Comparison of ENCODE assay signal across 18 cellular contexts in the genomic region with DNA sequence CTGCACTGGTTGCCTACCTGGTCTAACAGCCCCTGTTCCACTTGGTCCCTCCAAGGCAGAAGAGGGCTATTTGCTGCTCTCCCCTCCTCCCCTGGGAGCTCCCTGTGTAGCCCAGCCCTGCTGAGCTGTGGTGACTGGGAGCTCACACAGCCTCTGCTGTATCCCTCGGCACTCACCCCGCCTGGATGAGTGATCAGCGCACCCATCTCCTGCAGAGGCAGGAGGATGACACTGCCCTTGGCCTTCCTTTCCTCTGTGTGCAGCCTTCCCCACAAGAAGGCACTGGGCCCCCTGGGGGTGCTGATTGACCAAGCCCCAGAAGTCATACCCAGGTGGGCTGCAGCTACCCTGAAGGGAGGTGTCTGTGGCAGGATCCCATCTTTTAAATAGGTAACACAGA.
"Had no signal": no experiment of that assay in that cellular context is flagged by ENCODE, and none has a peak within 500 bp of the region (broad histone marks: within the 10 kb centered on the region; RNA-seq: fewer than 3 reads in every experiment).

No MANE protein-coding gene starts in this region.

- H3K9me3 ChIP-seq: ascending aorta, breast epithelium, pancreas, thoracic aorta had no signal

- ATAC-seq: activated T-cell treated with anti-CD3 and anti-CD28 coated beads, Interleukin-2, amount 50 U/mL, for 72 hours; pancreas; sciatic nerve; stimulated activated memory B cell treated with anti-CD40 and anti-IgM and Interleukin-4, amounts not matched to agents 10 μg/mL and 1 μg/mL and 100 μg/mL, for 72 hours had no signal

- H3K27ac ChIP-seq: ascending aorta, breast epithelium, pancreas, thoracic aorta, WERI-Rb-1 had no signal

- H3K4me1 ChIP-seq: ascending aorta, breast epithelium, pancreas had no signal

- DNase-seq: activated CD4-positive, alpha-beta T cell treated with anti-CD3 and anti-CD28 coated beads for 1 hour; activated CD4-positive, alpha-beta T cell treated with anti-CD3 and anti-CD28 coated beads, Interleukin-2, amount 50 U/mL, for 4 hours; activated effector memory CD4-positive, alpha-beta T cell treated with anti-CD3 and anti-CD28 coated beads, Interleukin-2, amount 50 U/mL, for 16 hours; activated naive CD4-positive, alpha-beta T cell treated with anti-CD3 and anti-CD28 coated beads, Interleukin-2, amount 50 U/mL, for 16 hours; activated T-cell treated with anti-CD3 and anti-CD28 coated beads, Interleukin-2, amount 50 U/mL, for 72 hours; cerebellar nuclear complex; effector CD4-positive, alpha-beta T cell; immature natural killer cell; mesendoderm; naive thymus-derived CD4-positive, alpha-beta T cell; stimulated activated CD4-positive, alpha-beta T cell treated with anti-CD3 and anti-CD28 coated beads, Interleukin-4, amount 100 ng/mL, for 4 hours; WERI-Rb-1 had no signal

- H3K27me3 ChIP-seq: ascending aorta, breast epithelium, pancreas had no signal

- H3K4me3 ChIP-seq: ascending aorta, breast epithelium, pancreas, thoracic aorta had no signal

- H3K36me3 ChIP-seq: ascending aorta, breast epithelium, pancreas, thoracic aorta, WERI-Rb-1 had no signal
